In the genomic region with DNA sequence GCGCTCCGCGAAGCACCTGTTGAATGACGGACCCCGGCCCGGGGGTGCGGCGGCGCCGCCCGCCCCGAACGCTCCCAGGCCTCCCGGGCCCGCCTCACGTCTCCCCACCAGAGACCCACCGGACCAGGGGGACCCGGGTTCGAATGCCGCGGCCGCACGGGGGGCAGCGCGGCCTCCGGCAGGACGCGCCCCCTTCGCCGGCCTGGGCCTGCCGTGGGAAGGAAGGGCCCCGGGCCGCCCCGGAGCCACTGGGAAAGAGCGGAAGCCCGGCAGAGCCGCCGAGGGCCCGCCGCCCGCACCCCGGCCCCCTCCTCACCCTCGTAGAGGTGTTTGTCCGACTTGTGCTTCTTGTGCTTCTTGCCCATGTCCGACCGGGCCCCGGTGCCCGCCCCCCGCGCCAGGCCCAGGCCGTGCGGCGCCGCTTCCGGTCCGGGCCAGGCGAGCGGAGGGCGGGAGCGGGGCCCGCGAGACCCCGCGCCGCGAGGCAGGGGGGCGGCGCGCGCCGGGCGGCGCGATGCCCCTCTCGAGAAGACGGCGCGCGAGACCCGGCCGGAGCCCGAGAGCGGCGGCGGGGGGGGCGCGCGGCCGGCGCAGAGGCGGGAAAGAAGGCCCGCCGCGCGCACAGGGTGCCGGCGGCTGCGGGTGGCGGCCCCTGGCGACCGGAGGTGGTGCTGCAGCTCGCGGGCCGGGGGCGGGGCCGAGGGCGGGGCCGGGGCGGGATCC, we compare ENCODE assay signal across 8 cellular contexts. TPM values are rescaled to one million over a fixed set of nuclear protein-coding genes. Genes with fewer than 3 reads are reported as not detected.
DNase-seq lines count a peak whose midpoint lies in the region; ATAC-seq and TF ChIP-seq lines count a peak whose summit lies in the region.

Gene BRD7, minus strand, starts transcription at position 579 of the 723 bp plus-strand sequence. Its CDS starts 214 bp downstream, at position 365.

- no peak for TF ChIP-seq POLR2A in transverse colon (IDR thresholded peaks at IDR 0.05)

- no peak for TF ChIP-seq EP300 in transverse colon (IDR thresholded peaks at IDR 0.05; ENCODE audit: low read depth)

- WGBS in transverse colon (ENCODE audit: low coverage in 1 of 2), 2 donors: 1% methylated on average over 40 of the region's 109 CpGs; no CpG with 5 or more reads in 1 of the 2 donors

- TF ChIP-seq CTCF in cardiac muscle cell (IDR thresholded peaks at IDR 0.05; ENCODE audit: low read depth, low read length) (peak; percentile 11), transverse colon (IDR thresholded peaks at IDR 0.05) (peak in 3 of 5 experiments; percentile 53 to 58 (median 53))

- H3K4me1 ChIP-seq in cardiac muscle cell (ENCODE audit: low read depth) (peaks cover 16% of the 10 kb centered on the region), transverse colon (peaks cover 18 to 49% (median 21%) of the 10 kb centered on the region in 4 donors)

- intact Hi-C loops in posterior cingulate gyrus (cut with DNase I): loop anchor here (5.0 to 10.0 kb wide), 3 partner anchors 154 to 344 kb away; partner anchors contain the start of genes CNEP1R1 and TENT4B
- intact Hi-C loops in transverse colon (cut with DNase I; ENCODE audit: low total_unique reads): loop anchor here (10.0 kb wide), 1 partner anchor 154 kb away; no protein-coding TSS in a partner anchor

- no peaks in the 10 kb centered on the region for H3K9me3 ChIP-seq in cardiac muscle cell (ENCODE audit: low read depth)
- no peaks in the 10 kb centered on the region for H3K9me3 ChIP-seq in transverse colon

- in situ Hi-C loops in transverse colon (cut with MboI; ENCODE audit: low pct_ligation_motif_present in 1 of 4, low pct_unique_long_range_greater_than_20kb in 1 of 4, low sequenced_read_pairs in 3 of 4): loop anchor here (10.0 to 25.0 kb wide), 5 partner anchors 131 to 419 kb away; partner anchors contain the start of gene CNEP1R1 (in 1 of the 4)

- peaks cover 17% of the 10 kb centered on the region for H3K36me3 ChIP-seq in cardiac muscle cell
- H3K36me3 ChIP-seq in transverse colon: peaks cover 0 to 10% (median 0%) of the 10 kb centered on the region in 4 donors

- DNase-seq in COR-L47 (lab: John Stamatoyannopoulos, UW) (peak; percentile 50), cardiac muscle cell (ENCODE audit: low read depth in 1 of 2, low spot score in 1 of 2) (peak; percentile 64 to 86), posterior cingulate gyrus (peak in 9 of 10 donors; percentile 34 to 93 (median 59)), transverse colon (peak; percentile 64)
- peak; percentile 67 for DNase-seq in activated naive CD4-positive, alpha-beta T cell treated with anti-CD3 and anti-CD28 coated beads, Interleukin-2, amount 50 U/mL, for 16 hours

- H3K4me3 ChIP-seq in cardiac muscle cell (peak within 1 kb of the TSS; percentile 100), transverse colon (peak within 1 kb of the TSS; percentile 85 to 100 (median 98))

- H3K27me3 ChIP-seq in cardiac muscle cell (no peaks in the 10 kb centered on the region), transverse colon (no peaks in the 10 kb centered on the region)

- peak within 1 kb of the TSS; percentile 88 for H3K27ac ChIP-seq in cardiac muscle cell
- peak within 1 kb of the TSS; percentile 77 to 91 (median 86) for H3K27ac ChIP-seq in transverse colon

- ATAC-seq in GM19452 (IDR thresholded peaks at IDR 0.05; ENCODE audit: unreplicated experiment) (peak; percentile 68), HG03571 (IDR thresholded peaks at IDR 0.05; ENCODE audit: unreplicated experiment) (peak; percentile 69), SK-N-SH treated with all-trans-retinoic acid at 6 μM for 48 hours (peak; percentile 62)

TF ChIP-seq in SK-N-SH treated with all-trans-retinoic acid at 6 μM for 48 hours, 23 proteins besides CTCF, POLR2A, EP300 and RAD21:
- no peak for TF ChIP-seq ZC3H10 (CRISPR knock-in tag; IDR thresholded peaks at IDR 0.05)
- no peak for TF ChIP-seq ZFP3 (CRISPR knock-in tag; IDR thresholded peaks at IDR 0.05)
- TF ChIP-seq ZNF8 (CRISPR knock-in tag; IDR thresholded peaks at IDR 0.05): no peak
- no peak for TF ChIP-seq BACH2 (CRISPR knock-in tag; IDR thresholded peaks at IDR 0.05; ENCODE audit: borderline replicate concordance)
- no peak for TF ChIP-seq SNAI2 (CRISPR knock-in tag; IDR thresholded peaks at IDR 0.05)
- TF ChIP-seq ESRRG (CRISPR knock-in tag; IDR thresholded peaks at IDR 0.05): no peak
- no peak for TF ChIP-seq ISL1 (CRISPR knock-in tag; IDR thresholded peaks at IDR 0.05)

RNA-seq across cellular contexts. Expression of gene BRD7, which starts in this region (rescaled TPM):
- total RNA-seq in cardiac muscle cell: 54.2 and 80.1 TPM in 2 replicates
- 61.0 and 89.2 TPM in 2 replicates for polyA plus RNA-seq in cardiac muscle cell
- 10 to 100 TPM; 29.9 to 58.0 (median 38.5) TPM for total RNA-seq in transverse colon

Comparison
In these comparisons a context has a peak if more than half of its experiments do, and no peak if none do; other contexts are left out.
1. Peak in every context shown above with its lines: DNase-seq, ATAC-seq, H3K4me3 ChIP-seq and H3K27ac ChIP-seq.